ENCODE assay signal across 1 cellular context in genomic region chr16:63998-64913, GRCh38.
TF ChIP-seq lines count a peak whose summit lies in the region.

No MANE protein-coding gene starts in this region.

TF ChIP-seq in HepG2, 621 proteins besides CTCF, POLR2A, EP300 and RAD21:
- no peak for TF ChIP-seq GATAD2A (CRISPR knock-in tag; IDR thresholded peaks at IDR 0.05)
- TF ChIP-seq, protein P1, sequence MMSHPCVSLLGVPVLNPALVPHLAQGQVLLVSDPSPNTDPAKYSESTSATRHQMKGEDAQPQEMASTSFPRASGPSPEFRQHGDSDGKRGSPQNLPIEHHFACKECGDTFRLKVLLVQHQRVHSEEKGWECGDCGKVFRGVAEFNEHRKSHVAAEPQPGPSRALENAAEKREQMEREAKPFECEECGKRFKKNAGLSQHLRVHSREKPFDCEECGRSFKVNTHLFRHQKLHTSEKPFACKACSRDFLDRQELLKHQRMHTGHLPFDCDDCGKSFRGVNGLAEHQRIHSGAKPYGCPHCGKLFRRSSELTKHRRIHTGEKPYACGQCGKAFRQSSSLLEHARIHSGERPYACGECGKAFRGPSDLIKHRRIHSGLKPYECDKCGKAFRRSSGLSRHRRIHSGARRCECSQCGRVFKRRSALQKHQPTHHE (CRISPR knock-in tag; IDR thresholded peaks at IDR 0.05; ENCODE audit: borderline replicate concordance), result no peak
- TF ChIP-seq, protein P2, sequence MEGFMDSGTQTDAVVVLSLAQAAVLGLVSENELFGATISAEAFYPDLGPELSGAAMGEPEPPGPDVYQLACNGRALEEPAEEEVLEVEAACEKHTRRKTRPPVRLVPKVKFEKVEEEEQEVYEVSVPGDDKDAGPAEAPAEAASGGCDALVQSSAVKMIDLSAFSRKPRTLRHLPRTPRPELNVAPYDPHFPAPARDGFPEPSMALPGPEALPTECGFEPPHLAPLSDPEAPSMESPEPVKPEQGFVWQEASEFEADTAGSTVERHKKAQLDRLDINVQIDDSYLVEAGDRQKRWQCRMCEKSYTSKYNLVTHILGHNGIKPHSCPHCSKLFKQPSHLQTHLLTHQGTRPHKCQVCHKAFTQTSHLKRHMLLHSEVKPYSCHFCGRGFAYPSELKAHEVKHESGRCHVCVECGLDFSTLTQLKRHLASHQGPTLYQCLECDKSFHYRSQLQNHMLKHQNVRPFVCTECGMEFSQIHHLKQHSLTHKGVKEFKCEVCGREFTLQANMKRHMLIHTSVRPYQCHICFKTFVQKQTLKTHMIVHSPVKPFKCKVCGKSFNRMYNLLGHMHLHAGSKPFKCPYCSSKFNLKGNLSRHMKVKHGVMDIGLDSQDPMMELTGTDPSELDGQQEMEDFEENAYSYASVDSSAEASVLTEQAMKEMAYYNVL (CRISPR knock-in tag; IDR thresholded peaks at IDR 0.05; ENCODE audit: borderline replicate concordance), result no peak
- no peak for TF ChIP-seq ZNF607 (CRISPR knock-in tag; IDR thresholded peaks at IDR 0.05; ENCODE audit: borderline replicate concordance)
- TF ChIP-seq ZNF276 (CRISPR knock-in tag; IDR thresholded peaks at IDR 0.05; ENCODE audit: low read depth), result no peak
- no peak for TF ChIP-seq RARG (CRISPR knock-in tag; IDR thresholded peaks at IDR 0.05; ENCODE audit: low read depth)
TF ChIP-seq in HepG2: peak in this region for 0.
